9 cellular contexts compared by ENCODE assay signal in the genomic region with DNA sequence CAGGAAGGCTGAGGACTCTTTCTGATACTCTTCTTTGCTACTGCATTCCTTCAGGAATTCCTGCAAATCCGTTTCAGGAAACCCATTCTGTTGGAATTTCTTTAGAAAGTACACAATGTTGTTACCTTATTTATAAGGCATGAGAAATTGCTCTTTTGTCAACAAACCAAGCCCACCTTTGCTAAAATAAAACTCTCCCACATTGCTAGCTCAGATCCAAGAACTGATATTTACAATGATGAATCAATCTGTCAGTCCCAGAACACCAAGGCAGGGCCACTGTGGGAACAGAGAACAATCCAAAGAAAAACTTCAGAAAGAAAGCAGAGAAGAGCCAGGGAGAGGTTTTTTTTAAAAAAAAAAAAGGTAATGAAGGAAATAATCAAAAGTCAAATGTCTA. TPM values are rescaled to one million over a fixed set of nuclear protein-coding genes. Genes with fewer than 3 reads are reported as not detected.
"Had no signal": no experiment of that assay in that cellular context is flagged by ENCODE, and none has a peak within 500 bp of the region (broad histone marks: within the 10 kb centered on the region; RNA-seq: fewer than 3 reads in every experiment).

No MANE protein-coding gene starts in this region.

- H3K27ac Mint-ChIP-seq: HFFc6, IgD-negative memory B cell had no signal

- H2AFZ ChIP-seq: GM23248 had no signal

- H3K4me1 ChIP-seq: HAP-1 had no signal

- DNase-seq: GM23248, H7, HFFc6, KBM-7 had no signal

- ATAC-seq: HCT116, HepG2 had no signal

- H3K9me3 ChIP-seq: HAP-1 had no signal

- H3K27ac ChIP-seq: GM23248, HL-60 had no signal

- H3K27me3 Mint-ChIP-seq: IgD-negative memory B cell had no signal

- H3K9me3 Mint-ChIP-seq: HFFc6, IgD-negative memory B cell had no signal

- H3K36me3 ChIP-seq: HAP-1 had no signal

- H3K4me3 Mint-ChIP-seq: HFFc6, IgD-negative memory B cell had no signal

- H3K4me3 ChIP-seq: GM23248, HAP-1 had no signal

RNA-seq across cellular contexts. Expression of a gene that starts 36.6 kb away (rescaled TPM):
- total RNA-seq: HepG2 had no signal
- polyA plus RNA-seq: GM23248, HepG2, IgD-negative memory B cell had no signal
